1 cellular context compared by ENCODE assay signal in genomic region chr22:21636629-21637218, GRCh38.
TF ChIP-seq lines count a peak whose summit lies in the region.

No MANE protein-coding gene starts in this region.

TF ChIP-seq in H1, 55 proteins besides CTCF, POLR2A, EP300 and RAD21:
- TF ChIP-seq CBX5 (IDR thresholded peaks at IDR 0.05; ENCODE audit: low read depth, low read length), result no peak
- TF ChIP-seq KDM4A (IDR thresholded peaks at IDR 0.05; ENCODE audit: low read depth, low read length, severe bottlenecking), result no peak
- TF ChIP-seq POLR2AphosphoS5 (IDR thresholded peaks at IDR 0.05; ENCODE audit: low read depth, low read length), result no peak
- TF ChIP-seq POU5F1 (IDR thresholded peaks at IDR 0.05; ENCODE audit: low read depth, low read length), result no peak
- TF ChIP-seq SIRT6 (IDR thresholded peaks at IDR 0.05; ENCODE audit: low read length), result no peak
- TF ChIP-seq, protein P1, sequence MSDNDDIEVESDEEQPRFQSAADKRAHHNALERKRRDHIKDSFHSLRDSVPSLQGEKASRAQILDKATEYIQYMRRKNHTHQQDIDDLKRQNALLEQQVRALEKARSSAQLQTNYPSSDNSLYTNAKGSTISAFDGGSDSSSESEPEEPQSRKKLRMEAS (IDR thresholded peaks at IDR 0.05), result no peak
- TF ChIP-seq GTF2F1 (IDR thresholded peaks at IDR 0.05; ENCODE audit: borderline replicate concordance, low read depth, low read length), result no peak
- TF ChIP-seq SIX5 (IDR thresholded peaks at IDR 0.05; ENCODE audit: low read depth, low read length), result no peak
- no peak for TF ChIP-seq CHD1 (IDR thresholded peaks at IDR 0.05; ENCODE audit: low read depth, low read length)
- TF ChIP-seq BRCA1 (IDR thresholded peaks at IDR 0.05; ENCODE audit: low read depth, low read length), result no peak
